In the genomic region with DNA sequence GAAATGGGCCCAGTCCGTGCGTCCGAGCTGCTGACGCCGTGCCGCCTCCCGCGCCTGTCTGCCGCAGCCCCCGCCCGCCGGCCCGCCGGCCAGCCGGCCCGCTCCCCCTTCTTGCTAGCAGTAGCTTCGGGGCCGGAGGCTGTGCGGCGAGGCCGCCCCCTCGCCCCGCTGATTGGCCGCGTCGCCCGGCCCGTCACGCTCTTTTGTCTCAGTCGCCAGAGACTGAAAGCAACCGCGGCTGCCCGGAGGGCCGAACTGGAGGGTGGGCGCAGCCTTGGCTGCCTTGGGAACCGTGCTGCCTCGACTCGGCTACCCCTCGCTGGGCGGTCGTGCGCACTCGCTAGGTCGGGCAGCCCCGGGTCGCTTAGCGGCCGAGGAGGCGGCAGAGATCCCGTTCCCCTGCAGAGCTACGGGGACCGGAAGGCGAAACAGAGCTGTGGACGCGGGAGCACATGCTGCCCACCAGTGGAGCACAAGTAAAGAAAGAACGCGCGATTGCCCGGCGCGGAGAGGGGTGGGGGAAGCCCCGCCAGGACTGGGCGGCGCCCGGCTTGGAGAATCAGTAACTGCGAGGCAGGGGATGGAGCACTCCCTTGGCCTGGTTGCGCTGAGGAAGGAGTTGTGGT, we compare ENCODE assay signal across 1 cellular context.
TF ChIP-seq lines count a peak whose summit lies in the region.

Gene ZCCHC18, plus strand, starts transcription at position 198 of the 626 bp plus-strand sequence. CDS start 1,589 bp downstream, outside the sequence.

TF ChIP-seq in GM12878, 131 proteins besides CTCF, POLR2A, EP300 and RAD21 (continued from another document):
- TF ChIP-seq BHLHE40 (IDR thresholded peaks at IDR 0.05; ENCODE audit: borderline replicate concordance in 1 of 2, low read depth in 2 of 2, low read length in 1 of 2) (peak in 1 of 2 experiments; percentile 25; a peak in 1 of 4 replicates), GABPA (IDR thresholded peaks at IDR 0.05; ENCODE audit: low read depth) (no peak), STAT3 (IDR thresholded peaks at IDR 0.05; ENCODE audit: low read depth, low read length) (no peak), DPF2 (IDR thresholded peaks at IDR 0.05) (0 out of 2 replicates have a peak, but pooled peaks have one; percentile 21), ZNF687 (IDR thresholded peaks at IDR 0.05) (0 out of 2 replicates have a peak, but pooled peaks have one; percentile 25), MXI1 (IDR thresholded peaks at IDR 0.05; ENCODE audit: low read depth, low read length) (0 out of 2 replicates have a peak, but pooled peaks have one; percentile 31), CEBPB (IDR thresholded peaks at IDR 0.05; ENCODE audit: borderline replicate concordance in 1 of 2, low read depth in 2 of 2, low read length in 2 of 2) (no peak), SMC3 (IDR thresholded peaks at IDR 0.05; ENCODE audit: borderline replicate concordance, low read length) (no peak)
- TF ChIP-seq, protein P1, sequence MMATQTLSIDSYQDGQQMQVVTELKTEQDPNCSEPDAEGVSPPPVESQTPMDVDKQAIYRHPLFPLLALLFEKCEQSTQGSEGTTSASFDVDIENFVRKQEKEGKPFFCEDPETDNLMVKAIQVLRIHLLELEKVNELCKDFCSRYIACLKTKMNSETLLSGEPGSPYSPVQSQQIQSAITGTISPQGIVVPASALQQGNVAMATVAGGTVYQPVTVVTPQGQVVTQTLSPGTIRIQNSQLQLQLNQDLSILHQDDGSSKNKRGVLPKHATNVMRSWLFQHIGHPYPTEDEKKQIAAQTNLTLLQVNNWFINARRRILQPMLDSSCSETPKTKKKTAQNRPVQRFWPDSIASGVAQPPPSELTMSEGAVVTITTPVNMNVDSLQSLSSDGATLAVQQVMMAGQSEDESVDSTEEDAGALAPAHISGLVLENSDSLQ (IDR thresholded peaks at IDR 0.05) = peak; percentile 16; the same call in 1 of the 2 replicates
TF ChIP-seq in GM12878: peak in this region for 5.
